ENCODE assay signal across 8 cellular contexts in the genomic region with DNA sequence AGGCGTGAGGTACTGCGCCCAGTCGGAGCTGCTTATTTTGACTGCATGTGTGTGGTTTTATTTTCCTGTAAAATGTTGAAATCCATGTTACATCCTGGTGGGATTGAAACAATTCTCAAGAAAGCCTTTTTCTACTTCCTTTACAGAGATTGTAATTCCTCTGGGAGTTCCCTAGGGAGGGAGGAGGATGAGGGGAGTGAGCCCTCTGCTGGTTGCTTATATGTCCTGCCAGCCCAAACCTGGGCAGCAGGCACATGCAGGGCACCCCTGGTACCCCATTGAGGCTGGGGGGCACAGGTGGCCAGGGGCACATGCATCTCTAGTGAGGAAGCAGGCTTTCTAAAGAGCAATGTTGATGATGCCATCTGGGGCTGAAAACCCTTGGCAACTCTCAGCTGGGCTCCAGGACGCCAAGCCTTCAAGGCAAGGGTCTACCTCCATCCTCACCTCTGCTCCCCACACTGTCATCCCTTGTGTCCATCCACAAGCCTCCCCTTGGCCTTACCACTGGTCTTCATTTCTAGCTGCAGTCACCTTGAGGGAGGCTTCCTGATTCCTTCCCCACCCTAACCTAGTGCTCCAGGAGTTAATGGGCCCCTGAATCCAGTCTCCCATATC.
A peak's percentile ranks its signal among the peaks of the same experiment; 100 is the strongest.
DNase-seq lines count a peak whose midpoint lies in the region; ATAC-seq, FAIRE-seq and TF ChIP-seq lines count a peak whose summit lies in the region.

No MANE protein-coding gene starts in this region.

- DNase-seq in D721Med (ENCODE audit: insufficient read length, low spot score): no peak
- peak; percentile 21 for DNase-seq in KBM-7
- peak in 5 of 7 donors; percentile 26 to 63 (median 36) for DNase-seq in adrenal gland
- no peak for DNase-seq in keratinocyte (ENCODE audit: low read depth, low spot score)
- no peak for DNase-seq in activated effector memory CD4-positive, alpha-beta T cell treated with anti-CD3 and anti-CD28 coated beads, Interleukin-2, amount 50 U/mL, for 16 hours
- no peak for DNase-seq in activated CD4-positive, alpha-beta memory T cell treated with anti-CD3 and anti-CD28 coated beads, Interleukin-2, amount 10 ng/mL, durations not matched to agents 7 days and 5 days

- intact Hi-C loops in adrenal gland (cut with DNase I): loop anchor here in 1 of 2 donors (5.0 to 10.0 kb wide), 2 partner anchors 100 to 333 kb away; a partner anchor contains a TSS

- H3K9me3 Mint-ChIP-seq in activated CD4-positive, alpha-beta memory T cell treated with anti-CD3 and anti-CD28 coated beads, Interleukin-2, amount 10 ng/mL, durations not matched to agents 7 days and 5 days: no peaks in the 10 kb centered on the region

- H2AFZ ChIP-seq in keratinocyte (ENCODE audit: control insufficient read depth, low read length): no peak overlapping the region

- H4K20me1 ChIP-seq in keratinocyte (ENCODE audit: control insufficient read depth, extremely low read depth, insufficient read depth, low read length): no peaks in the 10 kb centered on the region

- no peak for ATAC-seq in GM18517 (IDR thresholded peaks at IDR 0.05; ENCODE audit: unreplicated experiment)
- no peak for ATAC-seq in GM19328 (IDR thresholded peaks at IDR 0.05; ENCODE audit: unreplicated experiment)

- no peak for TF ChIP-seq POLR2A in adrenal gland (IDR thresholded peaks at IDR 0.05)

- H3K36me3 ChIP-seq in adrenal gland (replicated peaks in 1 of 2): no peaks in the 10 kb centered on the region
- H3K36me3 ChIP-seq in keratinocyte (ENCODE audit: control insufficient read depth in 2 of 2, extremely low read depth in 1 of 2, insufficient read depth in 2 of 2, low read length in 2 of 2): no peaks in the 10 kb centered on the region

- no peaks in the 10 kb centered on the region for H3K4me1 ChIP-seq in adrenal gland (replicated peaks in 1 of 2)
- no peaks in the 10 kb centered on the region for H3K4me1 ChIP-seq in keratinocyte (ENCODE audit: control insufficient read depth, extremely low read depth, insufficient read depth, low read length)

- POLR2A ChIA-PET in activated CD4-positive, alpha-beta memory T cell treated with anti-CD3 and anti-CD28 coated beads, Interleukin-2, amount 10 ng/mL, durations not matched to agents 7 days and 5 days (lab: Charles Lee): interaction anchor here (0.8 to 2.8 kb wide), 5 partner anchors 85 to 339 kb away, joined by 3 to 10 read pairs (median 4); a partner anchor contains a TSS

- H3K4me3 Mint-ChIP-seq in activated CD4-positive, alpha-beta memory T cell treated with anti-CD3 and anti-CD28 coated beads, Interleukin-2, amount 10 ng/mL, durations not matched to agents 7 days and 5 days: no peak overlapping the region

- H3K27ac ChIP-seq in adrenal gland (no peak overlapping the region), keratinocyte (ENCODE audit: control insufficient read depth, insufficient read depth, low read length) (no peak overlapping the region)

- peak; percentile 58 for TF ChIP-seq CTCF in D721Med (IDR thresholded peaks at IDR 0.05; ENCODE audit: insufficient read depth, missing control alignments)
- peak in 5 of 6 experiments; percentile 22 to 49 (median 43) for TF ChIP-seq CTCF in adrenal gland (IDR thresholded peaks at IDR 0.05)
- TF ChIP-seq CTCF in keratinocyte (optimal IDR thresholded peaks at IDR 0.05 in 1 of 3, IDR thresholded peaks at IDR 0.05 in 1 of 3, conservative IDR thresholded peaks at IDR 0.05 in 1 of 3; ENCODE audit: extremely low read depth in 1 of 3, insufficient read depth in 2 of 3, low read length in 3 of 3): peak; percentile 69 to 85 (median 75)

- H3K4me3 ChIP-seq in adrenal gland: no peak overlapping the region
- H3K4me3 ChIP-seq in keratinocyte (ENCODE audit: control insufficient read depth in 2 of 3, extremely low read depth in 1 of 3, insufficient read depth in 2 of 3, low read depth in 1 of 3, low read length in 3 of 3): no peak overlapping the region

- peaks cover 24% of the 10 kb centered on the region for H3K4me1 Mint-ChIP-seq in activated CD4-positive, alpha-beta memory T cell treated with anti-CD3 and anti-CD28 coated beads, Interleukin-2, amount 10 ng/mL, durations not matched to agents 7 days and 5 days

- in situ Hi-C loops in KBM-7 (cut with MboI; ENCODE audit: low pct_unique_long_range_greater_than_20kb, low sequenced_read_pairs): loop anchor here (25.0 kb wide), 2 partner anchors 278 to 603 kb away; no protein-coding TSS in a partner anchor

- no peak overlapping the region for H3K9ac ChIP-seq in keratinocyte (ENCODE audit: control insufficient read depth, extremely low read depth, insufficient read depth, low read length)

- H3K27me3 Mint-ChIP-seq in activated CD4-positive, alpha-beta memory T cell treated with anti-CD3 and anti-CD28 coated beads, Interleukin-2, amount 10 ng/mL, durations not matched to agents 7 days and 5 days: peaks cover 13% of the 10 kb centered on the region

- no peak overlapping the region for H3K27ac Mint-ChIP-seq in activated CD4-positive, alpha-beta memory T cell treated with anti-CD3 and anti-CD28 coated beads, Interleukin-2, amount 10 ng/mL, durations not matched to agents 7 days and 5 days

- no peaks in the 10 kb centered on the region for H3K9me1 ChIP-seq in keratinocyte (ENCODE audit: control insufficient read depth, extremely low read depth, insufficient read depth, low read length)

- dilution Hi-C loops in keratinocyte (cut with MboI; ENCODE audit: extremely low pct_ligation_motif_present, low sequenced_read_pairs): loop anchor here (25.0 kb wide), 1 partner anchor 328 kb away; a partner anchor contains a TSS

- FAIRE-seq in D721Med (lab: Jason Lieb, UNC) (no peak), keratinocyte (lab: Jason Lieb, UNC) (no peak)

- no peak overlapping the region for H3K4me2 ChIP-seq in keratinocyte (ENCODE audit: control insufficient read depth, extremely low read depth, insufficient read depth, low read depth, low read length)

- H3K9me3 ChIP-seq in adrenal gland (replicated peaks in 1 of 3) (no peaks in the 10 kb centered on the region), keratinocyte (ENCODE audit: control insufficient read depth, low read depth, low read length) (no peaks in the 10 kb centered on the region)

- CTCF ChIA-PET in activated CD4-positive, alpha-beta memory T cell treated with anti-CD3 and anti-CD28 coated beads, Interleukin-2, amount 10 ng/mL, durations not matched to agents 7 days and 5 days (lab: Charles Lee): interaction anchor here (0.7 to 13.7 kb wide), 28 partner anchors 10 to 609 kb away, joined by 3 to 173 read pairs (median 5); a partner anchor contains a TSS

- H3K79me2 ChIP-seq in keratinocyte (ENCODE audit: control insufficient read depth, insufficient read depth, low read length): no peaks in the 10 kb centered on the region

- WGBS in adrenal gland, 4 donors: 52 to 71% (median 63%) methylated on average over 4 of the region's 4 CpGs

- no peaks in the 10 kb centered on the region for H3K36me3 Mint-ChIP-seq in activated CD4-positive, alpha-beta memory T cell treated with anti-CD3 and anti-CD28 coated beads, Interleukin-2, amount 10 ng/mL, durations not matched to agents 7 days and 5 days (ENCODE audit: low read depth)

- H3K27me3 ChIP-seq in adrenal gland (no peaks in the 10 kb centered on the region), keratinocyte (ENCODE audit: control insufficient read depth, extremely low read depth, insufficient read depth, low read length) (peaks cover 5% of the 10 kb centered on the region)

Comparison
In these comparisons a context has a peak if more than half of its experiments do, and no peak if none do; other contexts are left out.
1. DNase-seq: peak in KBM-7 (single experiment) and adrenal gland (5 of 7); none in D721Med (single experiment), keratinocyte (single experiment), activated effector memory CD4-positive, alpha-beta T cell treated with anti-CD3 and anti-CD28 coated beads, Interleukin-2, amount 50 U/mL, for 16 hours (single experiment) and activated CD4-positive, alpha-beta memory T cell treated with anti-CD3 and anti-CD28 coated beads, Interleukin-2, amount 10 ng/mL, durations not matched to agents 7 days and 5 days (single experiment).
2. Peak in every context shown above with its lines, with median percentiles within 50 percentile points of each other: CTCF ChIP-seq.